ENCODE assay signal across 21 cellular contexts in genomic region chr15:72368895-72369294, GRCh38. TPM values are rescaled to one million over a fixed set of nuclear protein-coding genes. Genes with fewer than 3 reads are reported as not detected.
DNase-seq lines count a peak whose midpoint lies in the region; ATAC-seq, FAIRE-seq and TF ChIP-seq lines count a peak whose summit lies in the region.
"Had no signal": no experiment of that assay in that cellular context is flagged by ENCODE, and none has a peak within 500 bp of the region (broad histone marks: within the 10 kb centered on the region; RNA-seq: fewer than 3 reads in every experiment).

No MANE protein-coding gene starts in this region.

- H3K4me3 ChIP-seq in right lobe of liver (no peak overlapping the region), HepG2 (replicated peaks in 1 of 3; ENCODE audit: insufficient read depth in 1 of 3, low read depth in 2 of 3, low read length in 3 of 3) (no peak overlapping the region)
- H3K4me3 ChIP-seq: body of pancreas had no signal

- H3K27me3 ChIP-seq in right lobe of liver (no peaks in the 10 kb centered on the region), HepG2 (ENCODE audit: control insufficient read depth in 1 of 2, insufficient read depth in 2 of 2, low read length in 2 of 2) (no peaks in the 10 kb centered on the region), foreskin keratinocyte (no peaks in the 10 kb centered on the region)
- H3K27me3 ChIP-seq: body of pancreas had no signal

- FAIRE-seq in HepG2 (lab: Jason Lieb, UNC), result no peak
- FAIRE-seq: frontal cortex had no signal

- TF ChIP-seq POLR2A in right lobe of liver (IDR thresholded peaks at IDR 0.05) (no peak), HepG2 (IDR thresholded peaks at IDR 0.05; ENCODE audit: insufficient read depth in 1 of 2, low read depth in 2 of 2, low read length in 2 of 2) (no peak)

- TF ChIP-seq EP300 in HepG2 (IDR thresholded peaks at IDR 0.05; ENCODE audit: low read depth in 2 of 2, low read length in 2 of 2) (no peak), HepG2 (CRISPR knock-in tag; IDR thresholded peaks at IDR 0.05; ENCODE audit: borderline replicate concordance) (no peak)

- no peak overlapping the region for H3K9ac ChIP-seq in HepG2 (ENCODE audit: insufficient read depth, low read depth, low read length)

- peak overlapping the region; percentile 18 to 84 (median 63) for H3K4me3 Mint-ChIP-seq in naive B cell
- H3K4me3 Mint-ChIP-seq: natural killer cell had no signal

- H3K4me2 ChIP-seq in HepG2 (ENCODE audit: low read depth, low read length), result no peak overlapping the region

- no peaks in the 10 kb centered on the region for H4K20me1 ChIP-seq in HepG2 (ENCODE audit: insufficient read depth, low read length)

- H3K4me1 ChIP-seq in right lobe of liver (peaks cover 0 to 17% (median 0%) of the 10 kb centered on the region in 4 donors), HepG2 (ENCODE audit: insufficient read depth, low read length) (peaks cover 15% of the 10 kb centered on the region), foreskin keratinocyte (no peaks in the 10 kb centered on the region)

- intact Hi-C loops in right lobe of liver (cut with DNase I) (no loop called here), HepG2 (cut with micrococcal nuclease; ENCODE audit: unreplicated experiment) (no loop called here)

- CTCF ChIA-PET in HepG2 (lab: Yijun Ruan, JAX; ENCODE audit: low intra/inter-chr PET ratio, low total read pairs), result no interaction called here

- no peak overlapping the region for H2AFZ ChIP-seq in HepG2 (ENCODE audit: low read length)

- DNase-seq in right lobe of liver (peak in 1 of 3 donors; percentile 31), HepG2 (ENCODE audit: low spot score) (no peak), foreskin melanocyte (peak; percentile 24), naive B cell (no peak), foreskin keratinocyte (no peak), T1000 (lab: John Stamatoyannopoulos, UW) (no peak), NCI-H2227 (lab: John Stamatoyannopoulos, UW; ENCODE audit: unreplicated experiment) (no peak)
- no peak for DNase-seq in stimulated activated CD4-positive, alpha-beta T cell treated with anti-CD3 and anti-CD28 coated beads, Interleukin-4, amount 100 ng/mL, for 24 hours
- DNase-seq: ACHN; activated naive CD4-positive, alpha-beta T cell treated with Interleukin-2 at 50 U/mL for 16 hours; Calu3; effector CD4-positive, alpha-beta T cell; HCEC 1CT; natural killer cell; NCI-H2029 treated with DMSO at 0.1 percent for 48 hours; NCI-H774; SHP77 treated with DMSO at 0.1 percent for 48 hours; stimulated activated naive CD4-positive, alpha-beta T cell treated with Interleukin-2 at 50 U/mL for 16 hours; WERI-Rb-1 had no signal

- peak overlapping the region in 5 of 6 donors; percentile 60 to 86 (median 75) for H3K27ac Mint-ChIP-seq in naive B cell
- H3K27ac Mint-ChIP-seq: natural killer cell had no signal

- H3K27ac ChIP-seq in right lobe of liver, result no peak overlapping the region
- H3K27ac ChIP-seq in HepG2 (ENCODE audit: extremely low read length, insufficient read depth, low read length), result no peak overlapping the region
- H3K27ac ChIP-seq in foreskin keratinocyte, result no peak overlapping the region
- H3K27ac ChIP-seq: WERI-Rb-1 had no signal

- TF ChIP-seq CTCF in right lobe of liver (IDR thresholded peaks at IDR 0.05), result no peak
- no peak for TF ChIP-seq CTCF in HepG2 (CRISPR knock-in tag; IDR thresholded peaks at IDR 0.05)
- TF ChIP-seq CTCF in foreskin keratinocyte (conservative IDR thresholded peaks at IDR 0.05), result no peak

- H3K27me3 Mint-ChIP-seq in naive B cell, result no peaks in the 10 kb centered on the region

- in situ Hi-C loops in HepG2 (cut with HindIII; ENCODE audit: extremely low pct_ligation_motif_present, low pct_unique_long_range_greater_than_20kb), result no loop called here

- POLR2A ChIA-PET in HepG2 (lab: Yijun Ruan, JAX), result interaction anchor here (1.5 kb wide), 1 partner anchor 10 kb away, joined by 4 read pairs; no protein-coding TSS in a partner anchor

- H3K36me3 ChIP-seq in right lobe of liver, result peaks cover 0 to 4% (median 0%) of the 10 kb centered on the region in 4 donors
- peaks cover 16 to 29% of the 10 kb centered on the region in 2 experiments for H3K36me3 ChIP-seq in HepG2 (replicated peaks in 1 of 2; ENCODE audit: control insufficient read depth in 1 of 2, insufficient read depth in 2 of 2, low read length in 2 of 2)

- peaks cover 0 to 8% (median 0%) of the 10 kb centered on the region in 7 donors for H3K9me3 Mint-ChIP-seq in naive B cell
- H3K9me3 Mint-ChIP-seq: natural killer cell had no signal

- H3K36me3 Mint-ChIP-seq in naive B cell, result peaks cover 10 to 26% of the 10 kb centered on the region in 2 donors
- H3K36me3 Mint-ChIP-seq: natural killer cell had no signal

- H3K9me3 ChIP-seq in right lobe of liver (no peaks in the 10 kb centered on the region), HepG2 (ENCODE audit: low read length) (no peaks in the 10 kb centered on the region)
- H3K9me3 ChIP-seq: body of pancreas had no signal

- WGBS in right lobe of liver (ENCODE audit: insufficient coverage, low coverage, low lambda C conversion rate, missing lambda C conversion rate), result 60% methylated on average over 2 of the region's 2 CpGs
- 93% methylated on average over 2 of the region's 2 CpGs for WGBS in HepG2 (ENCODE audit: low lambda C conversion rate)

- peaks cover 51 to 86% (median 80%) of the 10 kb centered on the region in 3 donors for H3K4me1 Mint-ChIP-seq in naive B cell

- ATAC-seq in right lobe of liver, result peak; percentile 36 to 79 (median 69)
- ATAC-seq in HepG2, result no peak
- peak in 1 of 2 donors; percentile 15 for ATAC-seq in naive B cell (ENCODE audit: low read depth in 2 of 2)
- ATAC-seq in foreskin keratinocyte, result no peak
- ATAC-seq: body of pancreas had no signal

- no TSS peak for BruUV-seq in HepG2 (replicated peaks; lab: Mats Ljungman, UMichigan)

- no peak for TF ChIP-seq RAD21 in HepG2 (CRISPR knock-in tag; IDR thresholded peaks at IDR 0.05)

- H3K79me2 ChIP-seq in HepG2 (ENCODE audit: insufficient read depth, low read length), result peaks cover 63% of the 10 kb centered on the region

RNA-seq across cellular contexts. Expression of gene HEXA, which starts 6.9 kb away (rescaled TPM):
- total RNA-seq in right lobe of liver (100 to 1,000 TPM in 1 of 6 experiments, 10 to 100 TPM in 5; 55.9 to 107 (median 65.3) TPM), HepG2 (2016; rRNA removed; fragmentation: Illumina TruSeq; extraction: Trizol) (47.4 and 106 TPM in 2 replicates), foreskin keratinocyte (60.0 and 64.1 TPM in 2 replicates)
- 16.6 and 17.6 TPM in 2 replicates for total RNA-seq in HepG2 (2016; cell fraction: cytosol; rRNA removed; fragmentation: Illumina TruSeq; extraction: Trizol; ENCODE audit: low read depth)
- 47.0 and 112 TPM in 2 replicates for total RNA-seq in HepG2 (2016; cell fraction: insoluble cytoplasmic fraction; rRNA removed; fragmentation: Illumina TruSeq; extraction: Trizol)
- total RNA-seq in HepG2 (2016; cell fraction: membrane; rRNA removed; fragmentation: Illumina TruSeq; extraction: Trizol), result 23.0 and 27.3 TPM in 2 replicates
- total RNA-seq in HepG2 (2016; cell fraction: nucleus; rRNA removed; fragmentation: Illumina TruSeq; extraction: Trizol), result 113 and 129 TPM in 2 replicates
- polyA plus RNA-seq in HepG2 (2011; rRNA removed) (215 and 219 TPM in 2 replicates), naive B cell (ENCODE audit: low read depth in 6 of 6) (100 to 1,000 TPM; 106 to 172 (median 134) TPM), foreskin keratinocyte (61.4 and 67.3 TPM in 2 replicates)
- 178 and 191 TPM in 2 replicates for polyA plus RNA-seq in HepG2 (2011; cell fraction: cytosol; rRNA removed)
- polyA plus RNA-seq in HepG2 (2011; cell fraction: nucleus; rRNA removed), result 241 and 262 TPM in 2 replicates
- 62.0 and 72.9 TPM in 2 replicates for polyA plus RNA-seq in HepG2 (2012)
- polyA plus RNA-seq in HepG2 (2016; cell fraction: cytosol; fragmentation: Illumina TruSeq; extraction: Trizol; ENCODE audit: low read depth), result 13.5 and 15.0 TPM in 2 replicates
- 37.1 and 43.4 TPM in 2 replicates for polyA plus RNA-seq in HepG2 (2016; cell fraction: insoluble cytoplasmic fraction; fragmentation: Illumina TruSeq; extraction: Trizol; ENCODE audit: low read depth)
- polyA plus RNA-seq in HepG2 (2016; cell fraction: membrane; fragmentation: Illumina TruSeq; extraction: Trizol; ENCODE audit: low read depth), result 16.7 and 18.5 TPM in 2 replicates
- 184 and 185 TPM in 2 replicates for polyA plus RNA-seq in HepG2 (2016; cell fraction: nucleus; fragmentation: Illumina TruSeq; extraction: Trizol; ENCODE audit: insufficient read depth, low read depth)
- 116 and 186 TPM in 2 replicates for polyA minus RNA-seq in HepG2 (2011; rRNA and poly(A)+ RNA removed; ENCODE audit: low replicate concordance)
- polyA minus RNA-seq in HepG2 (2011; cell fraction: cytosol; rRNA and poly(A)+ RNA removed), result 59.8 and 69.1 TPM in 2 replicates
- 76.7 and 89.3 TPM in 2 replicates for polyA minus RNA-seq in HepG2 (2011; cell fraction: nucleus; rRNA and poly(A)+ RNA removed)

RNA-seq across cellular contexts. Expression of gene TMEM202, which starts 29.2 kb away (rescaled TPM):
- total RNA-seq in right lobe of liver (not detected), HepG2 (2016; rRNA removed; fragmentation: Illumina TruSeq; extraction: Trizol) (not detected in 2 replicates), foreskin keratinocyte (not detected in 2 replicates)
- not detected in 2 replicates for total RNA-seq in HepG2 (2016; cell fraction: cytosol; rRNA removed; fragmentation: Illumina TruSeq; extraction: Trizol; ENCODE audit: low read depth)
- not detected in 2 replicates for total RNA-seq in HepG2 (2016; cell fraction: insoluble cytoplasmic fraction; rRNA removed; fragmentation: Illumina TruSeq; extraction: Trizol)
- not detected in 2 replicates for total RNA-seq in HepG2 (2016; cell fraction: membrane; rRNA removed; fragmentation: Illumina TruSeq; extraction: Trizol)
- total RNA-seq in HepG2 (2016; cell fraction: nucleus; rRNA removed; fragmentation: Illumina TruSeq; extraction: Trizol), result not detected in 2 replicates
- polyA plus RNA-seq in HepG2 (2011; rRNA removed) (not detected in 2 replicates), naive B cell (ENCODE audit: low read depth in 6 of 6) (not detected), foreskin keratinocyte (not detected in 2 replicates)
- not detected in 2 replicates for polyA plus RNA-seq in HepG2 (2011; cell fraction: cytosol; rRNA removed)
- not detected in 2 replicates for polyA plus RNA-seq in HepG2 (2011; cell fraction: nucleus; rRNA removed)
- polyA plus RNA-seq in HepG2 (2012), result not detected in 2 replicates
- polyA plus RNA-seq in HepG2 (2016; cell fraction: cytosol; fragmentation: Illumina TruSeq; extraction: Trizol; ENCODE audit: low read depth), result not detected in 2 replicates
- not detected in 2 replicates for polyA plus RNA-seq in HepG2 (2016; cell fraction: insoluble cytoplasmic fraction; fragmentation: Illumina TruSeq; extraction: Trizol; ENCODE audit: low read depth)
- polyA plus RNA-seq in HepG2 (2016; cell fraction: membrane; fragmentation: Illumina TruSeq; extraction: Trizol; ENCODE audit: low read depth), result not detected in 2 replicates
- polyA plus RNA-seq in HepG2 (2016; cell fraction: nucleus; fragmentation: Illumina TruSeq; extraction: Trizol; ENCODE audit: insufficient read depth, low read depth), result not detected in 2 replicates
- polyA minus RNA-seq in HepG2 (2011; rRNA and poly(A)+ RNA removed; ENCODE audit: low replicate concordance), result not detected in 2 replicates
- not detected in 2 replicates for polyA minus RNA-seq in HepG2 (2011; cell fraction: cytosol; rRNA and poly(A)+ RNA removed)
- polyA minus RNA-seq in HepG2 (2011; cell fraction: nucleus; rRNA and poly(A)+ RNA removed), result not detected in 2 replicates
- total RNA-seq: body of pancreas, Calu3, frontal cortex, natural killer cell had no signal

RNA-seq across cellular contexts. Expression of gene CELF6, which starts 48.9 kb away (rescaled TPM):
- total RNA-seq in right lobe of liver, result 1 to 10 TPM in 4 of 6 experiments, under 1 TPM in 2; 0.47 to 1.7 (median 1.2) TPM
- total RNA-seq in HepG2 (2016; rRNA removed; fragmentation: Illumina TruSeq; extraction: Trizol), result 0.10 and 0.49 TPM in 2 replicates
- total RNA-seq in HepG2 (2016; cell fraction: cytosol; rRNA removed; fragmentation: Illumina TruSeq; extraction: Trizol; ENCODE audit: low read depth), result 0.09 TPM in 1 of 2 replicates, not detected in the other
- total RNA-seq in HepG2 (2016; cell fraction: insoluble cytoplasmic fraction; rRNA removed; fragmentation: Illumina TruSeq; extraction: Trizol), result 0.41 TPM in 1 of 2 replicates, not detected in the other
- total RNA-seq in HepG2 (2016; cell fraction: membrane; rRNA removed; fragmentation: Illumina TruSeq; extraction: Trizol), result 0.12 and 0.21 TPM in 2 replicates
- 0.81 and 1.1 TPM in 2 replicates for total RNA-seq in HepG2 (2016; cell fraction: nucleus; rRNA removed; fragmentation: Illumina TruSeq; extraction: Trizol)
- polyA plus RNA-seq in HepG2 (2011; rRNA removed), result 0.94 and 1.3 TPM in 2 replicates
- 0.24 and 0.26 TPM in 2 replicates for polyA plus RNA-seq in HepG2 (2011; cell fraction: cytosol; rRNA removed)
- 5.1 and 7.3 TPM in 2 replicates for polyA plus RNA-seq in HepG2 (2011; cell fraction: nucleus; rRNA removed)
- polyA plus RNA-seq in HepG2 (2012), result 0.51 and 0.70 TPM in 2 replicates
- 0.09 and 0.15 TPM in 2 replicates for polyA plus RNA-seq in HepG2 (2016; cell fraction: cytosol; fragmentation: Illumina TruSeq; extraction: Trizol; ENCODE audit: low read depth)
- 0.20 TPM in 1 of 2 replicates, not detected in the other for polyA plus RNA-seq in HepG2 (2016; cell fraction: insoluble cytoplasmic fraction; fragmentation: Illumina TruSeq; extraction: Trizol; ENCODE audit: low read depth)
- 0.15 and 0.22 TPM in 2 replicates for polyA plus RNA-seq in HepG2 (2016; cell fraction: membrane; fragmentation: Illumina TruSeq; extraction: Trizol; ENCODE audit: low read depth)
- 3.3 and 3.7 TPM in 2 replicates for polyA plus RNA-seq in HepG2 (2016; cell fraction: nucleus; fragmentation: Illumina TruSeq; extraction: Trizol; ENCODE audit: insufficient read depth, low read depth)
- polyA minus RNA-seq in HepG2 (2011; rRNA and poly(A)+ RNA removed; ENCODE audit: low replicate concordance), result 0.07 and 0.12 TPM in 2 replicates
- polyA minus RNA-seq in HepG2 (2011; cell fraction: cytosol; rRNA and poly(A)+ RNA removed), result not detected in 2 replicates
- polyA minus RNA-seq in HepG2 (2011; cell fraction: nucleus; rRNA and poly(A)+ RNA removed), result 0.99 and 1.3 TPM in 2 replicates
- under 1 TPM in 2 of 6 donors, not detected in 4; 0.20 to 0.21 TPM for polyA plus RNA-seq in naive B cell (ENCODE audit: low read depth in 6 of 6)
- 0.17 and 0.18 TPM in 2 replicates for total RNA-seq in foreskin keratinocyte
- 0.03 and 0.06 TPM in 2 replicates for polyA plus RNA-seq in foreskin keratinocyte

Comparison
In these comparisons a context has a peak if more than half of its experiments do, and no peak if none do; other contexts are left out.
1. ATAC-seq: peak in right lobe of liver (4 of 4); none in HepG2 (single experiment) and foreskin keratinocyte (single experiment).